ENCODE assay signal across 14 cellular contexts in genomic region chr19:3508771-3509535, GRCh38. TPM values are rescaled to one million over a fixed set of nuclear protein-coding genes. Genes with fewer than 3 reads are reported as not detected.
DNase-seq lines count a peak whose midpoint lies in the region; ATAC-seq and TF ChIP-seq lines count a peak whose summit lies in the region.
"Had no signal": no experiment of that assay in that cellular context is flagged by ENCODE, and none has a peak within 500 bp of the region (broad histone marks: within the 10 kb centered on the region; RNA-seq: fewer than 3 reads in every experiment).

No MANE protein-coding gene starts in this region.

- no peaks in the 10 kb centered on the region for H3K27me3 Mint-ChIP-seq in activated T-cell treated with anti-CD3 and anti-CD28 coated beads, Interleukin-2, amount 50 U/mL, for 4 hours (ENCODE audit: low read depth)
- no peaks in the 10 kb centered on the region for H3K27me3 Mint-ChIP-seq in activated CD8-positive, alpha-beta T cell treated with anti-CD3 and anti-CD28 coated beads for 36 hours
- no peaks in the 10 kb centered on the region for H3K27me3 Mint-ChIP-seq in stimulated activated naive CD8-positive, alpha-beta T cell treated with anti-CD3 and anti-CD28 coated beads, Interleukin-15, Interleukin-2, amounts not matched to agents 100 ng/mL and 50 ng/mL, for 24 hours

- H3K36me3 Mint-ChIP-seq in activated T-cell treated with anti-CD3 and anti-CD28 coated beads, Interleukin-2, amount 50 U/mL, for 4 hours (ENCODE audit: insufficient read depth), result peaks cover 11% of the 10 kb centered on the region
- H3K36me3 Mint-ChIP-seq in activated CD8-positive, alpha-beta T cell treated with anti-CD3 and anti-CD28 coated beads for 36 hours (ENCODE audit: low read depth), result peaks cover 14% of the 10 kb centered on the region
- H3K36me3 Mint-ChIP-seq in stimulated activated naive CD8-positive, alpha-beta T cell treated with anti-CD3 and anti-CD28 coated beads, Interleukin-15, Interleukin-2, amounts not matched to agents 100 ng/mL and 50 ng/mL, for 24 hours (ENCODE audit: low read depth), result peaks cover 12% of the 10 kb centered on the region

- peak overlapping the region; percentile 30 for H3K27ac Mint-ChIP-seq in activated CD8-positive, alpha-beta T cell treated with anti-CD3 and anti-CD28 coated beads for 36 hours
- H3K27ac Mint-ChIP-seq in stimulated activated naive CD8-positive, alpha-beta T cell treated with anti-CD3 and anti-CD28 coated beads, Interleukin-15, Interleukin-2, amounts not matched to agents 100 ng/mL and 50 ng/mL, for 24 hours, result peak overlapping the region; percentile 78

- peaks cover 53% of the 10 kb centered on the region for H3K4me1 Mint-ChIP-seq in activated T-cell treated with anti-CD3 and anti-CD28 coated beads, Interleukin-2, amount 50 U/mL, for 4 hours (ENCODE audit: low read depth)
- H3K4me1 Mint-ChIP-seq in activated CD8-positive, alpha-beta T cell treated with anti-CD3 and anti-CD28 coated beads for 36 hours (ENCODE audit: low read depth), result peaks cover 52% of the 10 kb centered on the region
- H3K4me1 Mint-ChIP-seq in stimulated activated naive CD8-positive, alpha-beta T cell treated with anti-CD3 and anti-CD28 coated beads, Interleukin-15, Interleukin-2, amounts not matched to agents 100 ng/mL and 50 ng/mL, for 24 hours (ENCODE audit: low read depth), result peaks cover 55% of the 10 kb centered on the region

- peak overlapping the region; percentile 61 for H3K4me3 Mint-ChIP-seq in activated T-cell treated with anti-CD3 and anti-CD28 coated beads, Interleukin-2, amount 50 U/mL, for 4 hours
- peak overlapping the region; percentile 37 for H3K4me3 Mint-ChIP-seq in activated CD8-positive, alpha-beta T cell treated with anti-CD3 and anti-CD28 coated beads for 36 hours
- H3K4me3 Mint-ChIP-seq in stimulated activated naive CD8-positive, alpha-beta T cell treated with anti-CD3 and anti-CD28 coated beads, Interleukin-15, Interleukin-2, amounts not matched to agents 100 ng/mL and 50 ng/mL, for 24 hours, result peak overlapping the region; percentile 47

- no peak for ATAC-seq in activated T-cell treated with anti-CD3 and anti-CD28 coated beads, Interleukin-2, amount 50 U/mL, for 4 hours
- ATAC-seq in activated CD8-positive, alpha-beta T cell treated with anti-CD3 and anti-CD28 coated beads for 36 hours, result no peak

- CTCF ChIA-PET in activated CD8-positive, alpha-beta T cell treated with anti-CD3 and anti-CD28 coated beads for 36 hours (lab: Charles Lee), result no interaction called here

- TF ChIP-seq CTCF in activated CD8-positive, alpha-beta T cell treated with anti-CD3 and anti-CD28 coated beads for 36 hours (IDR thresholded peaks at IDR 0.05), result no peak

- POLR2A ChIA-PET in activated CD8-positive, alpha-beta T cell treated with anti-CD3 and anti-CD28 coated beads for 36 hours (lab: Charles Lee), result interaction anchor here (0.6 kb wide), 1 partner anchor 14 kb away, joined by 5 read pairs; no protein-coding TSS in a partner anchor

- intact Hi-C loops in activated CD8-positive, alpha-beta T cell treated with anti-CD3 and anti-CD28 coated beads for 36 hours (cut with micrococcal nuclease), result no loop called here

- no peaks in the 10 kb centered on the region for H3K9me3 Mint-ChIP-seq in activated T-cell treated with anti-CD3 and anti-CD28 coated beads, Interleukin-2, amount 50 U/mL, for 4 hours
- H3K9me3 Mint-ChIP-seq in activated CD8-positive, alpha-beta T cell treated with anti-CD3 and anti-CD28 coated beads for 36 hours, result no peaks in the 10 kb centered on the region
- H3K9me3 Mint-ChIP-seq in stimulated activated naive CD8-positive, alpha-beta T cell treated with anti-CD3 and anti-CD28 coated beads, Interleukin-15, Interleukin-2, amounts not matched to agents 100 ng/mL and 50 ng/mL, for 24 hours, result no peaks in the 10 kb centered on the region

- no peak for DNase-seq in activated T-cell treated with anti-CD3 and anti-CD28 coated beads, Interleukin-2, amount 50 U/mL, for 4 hours
- no peak for DNase-seq in activated T-cell treated with anti-CD3 and anti-CD28 coated beads, Interleukin-2, amount 50 U/mL, for 1 hour
- peak; percentile 39 for DNase-seq in activated CD8-positive, alpha-beta T cell treated with anti-CD3 and anti-CD28 coated beads for 36 hours
- DNase-seq in kidney tubule cell (ENCODE audit: low spot score) (peak; percentile 39), HuH-7 (ENCODE audit: low spot score) (no peak), H4 (ENCODE audit: low spot score) (no peak), DMS79 (lab: John Stamatoyannopoulos, UW) (no peak)
- DNase-seq: C1 segment of cervical spinal cord, left ventricle myocardium inferior, NCI-H1417 had no signal

RNA-seq across cellular contexts. Expression of gene FZR1, which starts 2.8 kb away (rescaled TPM):
- total RNA-seq in activated T-cell treated with anti-CD3 and anti-CD28 coated beads, Interleukin-2, amount 50 U/mL, for 4 hours, result 10 to 100 TPM; 30.4 to 38.1 (median 33.2) TPM
- 10 to 100 TPM; 39.9 to 40.9 TPM for total RNA-seq in activated CD8-positive, alpha-beta T cell treated with anti-CD3 and anti-CD28 coated beads for 36 hours
- total RNA-seq in H4 (2014; rRNA removed; shearing (Covaris generic)), result 20.0 and 24.3 TPM in 2 replicates

RNA-seq across cellular contexts. Expression of gene DOHH, which starts 8.5 kb away (rescaled TPM):
- total RNA-seq in activated T-cell treated with anti-CD3 and anti-CD28 coated beads, Interleukin-2, amount 50 U/mL, for 4 hours, result 10 to 100 TPM; 39.2 to 49.9 (median 42.9) TPM
- 10 to 100 TPM; 15.7 to 17.0 TPM for total RNA-seq in activated CD8-positive, alpha-beta T cell treated with anti-CD3 and anti-CD28 coated beads for 36 hours
- total RNA-seq in H4 (2014; rRNA removed; shearing (Covaris generic)), result 6.9 and 11.0 TPM in 2 replicates

RNA-seq across cellular contexts. Expression of gene SMIM44, which starts 25.7 kb away (rescaled TPM):
- total RNA-seq in activated T-cell treated with anti-CD3 and anti-CD28 coated beads, Interleukin-2, amount 50 U/mL, for 4 hours, result not detected
- not detected for total RNA-seq in activated CD8-positive, alpha-beta T cell treated with anti-CD3 and anti-CD28 coated beads for 36 hours
- total RNA-seq in H4 (2014; rRNA removed; shearing (Covaris generic)), result not detected in 2 replicates
- total RNA-seq: cardiac septum, frontal cortex, left ventricle myocardium inferior, PC-9 had no signal

RNA-seq across cellular contexts. Expression of gene SMIM24, which starts 28.6 kb away (rescaled TPM):
- total RNA-seq in activated T-cell treated with anti-CD3 and anti-CD28 coated beads, Interleukin-2, amount 50 U/mL, for 4 hours, result not detected
- 1 to 10 TPM; 1.6 to 3.8 TPM for total RNA-seq in activated CD8-positive, alpha-beta T cell treated with anti-CD3 and anti-CD28 coated beads for 36 hours
- not detected in 2 replicates for total RNA-seq in H4 (2014; rRNA removed; shearing (Covaris generic))
- total RNA-seq: cardiac septum, frontal cortex, left ventricle myocardium inferior, PC-9 had no signal

RNA-seq across cellular contexts. Expression of gene TEKTIP1, which starts 30.0 kb away (rescaled TPM):
- total RNA-seq in activated T-cell treated with anti-CD3 and anti-CD28 coated beads, Interleukin-2, amount 50 U/mL, for 4 hours, result 1 to 10 TPM in 2 of 3 donors, not detected in 1; 1.0 to 1.1 TPM
- 1 to 10 TPM; 1.6 to 2.4 TPM for total RNA-seq in activated CD8-positive, alpha-beta T cell treated with anti-CD3 and anti-CD28 coated beads for 36 hours
- not detected in 2 replicates for total RNA-seq in H4 (2014; rRNA removed; shearing (Covaris generic))
- total RNA-seq: left ventricle myocardium inferior had no signal

Comparison
In these comparisons a context has a peak if more than half of its experiments do, and no peak if none do; other contexts are left out.
1. DNase-seq: peak in activated CD8-positive, alpha-beta T cell treated with anti-CD3 and anti-CD28 coated beads for 36 hours (single experiment) and kidney tubule cell (single experiment); none in activated T-cell treated with anti-CD3 and anti-CD28 coated beads, Interleukin-2, amount 50 U/mL, for 4 hours (single experiment), activated T-cell treated with anti-CD3 and anti-CD28 coated beads, Interleukin-2, amount 50 U/mL, for 1 hour (single experiment), HuH-7 (single experiment), H4 (single experiment) and DMS79 (single experiment).
2. Peak in every context shown above with its lines, with median percentiles within 50 percentile points of each other: H3K4me3 Mint-ChIP-seq.